Comparison of ENCODE assay signal across 11 cellular contexts in genomic region chr6:37110455-37111155, GRCh38. TPM values are rescaled to one million over a fixed set of nuclear protein-coding genes. Genes with fewer than 3 reads are reported as not detected.
DNase-seq lines count a peak whose midpoint lies in the region; ATAC-seq, FAIRE-seq and TF ChIP-seq lines count a peak whose summit lies in the region.
"Had no signal": no experiment of that assay in that cellular context is flagged by ENCODE, and none has a peak within 500 bp of the region (broad histone marks: within the 10 kb centered on the region; RNA-seq: fewer than 3 reads in every experiment).

No MANE protein-coding gene starts in this region.

- H3K9me3 ChIP-seq in left lung (no peaks in the 10 kb centered on the region), spleen (no peaks in the 10 kb centered on the region)
- H3K9me3 ChIP-seq: mucosa of descending colon had no signal

- H3K36me3 ChIP-seq in left lung = no peaks in the 10 kb centered on the region
- no peaks in the 10 kb centered on the region for H3K36me3 ChIP-seq in spleen

- H3K27ac ChIP-seq in left lung (no peak overlapping the region), spleen (no peak overlapping the region)

- H3K4me3 ChIP-seq in left lung (no peak overlapping the region), spleen (no peak overlapping the region)
- H3K4me3 ChIP-seq: mucosa of descending colon had no signal

- peak; percentile 91 for FAIRE-seq in G401.6 (lab: Jason Lieb, UNC)
- FAIRE-seq: urothelium cell line had no signal

- WGBS in spleen, 5 donors = 65 to 79% (median 72%) methylated on average over 9 of the region's 9 CpGs

- ATAC-seq in GM21360 (IDR thresholded peaks at IDR 0.05; ENCODE audit: unreplicated experiment) = peak; percentile 62
- ATAC-seq in SK-N-SH treated with all-trans-retinoic acid at 6 μM for 48 hours = no peak; the same call in 2 of the 3 replicates
- ATAC-seq in left lung = peak; percentile 15
- ATAC-seq in GM18505 (IDR thresholded peaks at IDR 0.05; ENCODE audit: unreplicated experiment) = no peak
- ATAC-seq: mucosa of descending colon had no signal

- intact Hi-C loops in left lung (cut with DNase I) = no loop called here
- intact Hi-C loops in spleen (cut with DNase I; ENCODE audit: low total_unique reads) = no loop called here

- H3K4me1 ChIP-seq in left lung = peaks cover 0 to 9% of the 10 kb centered on the region in 2 donors
- H3K4me1 ChIP-seq in spleen = peaks cover 0 to 3% (median 0%) of the 10 kb centered on the region in 6 donors

- TF ChIP-seq POLR2A in GM18505 (IDR thresholded peaks at IDR 0.05; ENCODE audit: borderline replicate concordance, extremely low read depth, insufficient read depth, insufficient read length) (no peak), spleen (IDR thresholded peaks at IDR 0.05) (no peak)

- DNase-seq in left lung = no peak
- DNase-seq in SIG-M5 (lab: John Stamatoyannopoulos, UW) = no peak
- no peak for DNase-seq in AML-193 (lab: John Stamatoyannopoulos, UW)
- DNase-seq in spleen = no peak
- DNase-seq: Calu3, mucosa of descending colon had no signal

- TF ChIP-seq CTCF in left lung (IDR thresholded peaks at IDR 0.05) (no peak), spleen (IDR thresholded peaks at IDR 0.05 in 8 of 11, conservative IDR thresholded peaks at IDR 0.05 in 3 of 11) (no peak)

- no peaks in the 10 kb centered on the region for H3K27me3 ChIP-seq in left lung
- no peaks in the 10 kb centered on the region for H3K27me3 ChIP-seq in spleen (replicated peaks in 1 of 7)

TF ChIP-seq in SK-N-SH treated with all-trans-retinoic acid at 6 μM for 48 hours, 23 proteins besides CTCF, POLR2A, EP300 and RAD21:
- TF ChIP-seq ESRRG (CRISPR knock-in tag; IDR thresholded peaks at IDR 0.05) = no peak
- TF ChIP-seq PPARA (CRISPR knock-in tag; IDR thresholded peaks at IDR 0.05; ENCODE audit: borderline replicate concordance) = no peak
- no peak for TF ChIP-seq ISL1 (CRISPR knock-in tag; IDR thresholded peaks at IDR 0.05)
- no peak for TF ChIP-seq RARB (CRISPR knock-in tag; IDR thresholded peaks at IDR 0.05)
- TF ChIP-seq TCF4 (CRISPR knock-in tag; IDR thresholded peaks at IDR 0.05; ENCODE audit: borderline replicate concordance) = peak; percentile 31; the same call in 1 of the 2 replicates
- no peak for TF ChIP-seq CREB5 (CRISPR knock-in tag; IDR thresholded peaks at IDR 0.05; ENCODE audit: low read depth)
- TF ChIP-seq CSDC2 (CRISPR knock-in tag; IDR thresholded peaks at IDR 0.05) = no peak
- TF ChIP-seq ZNF8 (CRISPR knock-in tag; IDR thresholded peaks at IDR 0.05) = no peak

RNA-seq across cellular contexts. Expression of gene PIM1, which starts 59.3 kb away (rescaled TPM):
- total RNA-seq in left lung = 10 to 100 TPM; 42.2 to 89.8 TPM
- 100 to 1,000 TPM in 3 of 7 donors, 10 to 100 TPM in 4; 34.8 to 176 (median 91.5) TPM for total RNA-seq in spleen
- 10 to 100 TPM; 22.1 to 37.3 (median 22.3) TPM for polyA plus RNA-seq in spleen

Comparison
In these comparisons a context has a peak if more than half of its experiments do, and no peak if none do; other contexts are left out.
1. ATAC-seq: peak in GM21360 (single experiment) and left lung (single experiment); none in SK-N-SH treated with all-trans-retinoic acid at 6 μM for 48 hours (single experiment) and GM18505 (single experiment).